ENCODE assay signal across 19 cellular contexts in the genomic region with DNA sequence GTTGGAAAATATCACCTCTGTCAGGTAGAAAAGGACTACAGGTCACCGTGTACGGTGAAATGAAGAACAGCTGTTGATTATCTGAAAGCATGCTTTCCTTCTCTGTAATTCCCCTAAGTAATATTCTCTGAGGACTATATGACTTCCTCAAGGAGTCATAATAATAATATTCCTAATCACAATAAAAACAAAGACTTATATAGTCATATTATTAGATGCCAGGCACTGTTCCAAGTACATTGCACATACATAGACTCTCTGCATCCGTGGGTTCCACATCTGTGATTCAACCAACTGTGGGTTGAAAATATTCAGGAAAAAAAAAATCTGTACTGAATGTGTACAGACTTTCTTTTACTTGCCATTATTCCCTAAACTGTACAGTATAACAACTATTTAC.
A peak's percentile ranks its signal among the peaks of the same experiment; 100 is the strongest.
DNase-seq lines count a peak whose midpoint lies in the region; ATAC-seq and TF ChIP-seq lines count a peak whose summit lies in the region.
"Had no signal": no experiment of that assay in that cellular context is flagged by ENCODE, and none has a peak within 500 bp of the region (broad histone marks: within the 10 kb centered on the region; RNA-seq: fewer than 3 reads in every experiment).

No MANE protein-coding gene starts in this region.

- H3K4me3 ChIP-seq in AG04450 (ENCODE audit: low read depth, low read length) (no peak overlapping the region), Karpas-422 (ENCODE audit: low read length) (0 out of 2 replicates have a peak overlapping the region, but pooled peaks have one; percentile 38), mammary epithelial cell (replicated peaks in 1 of 3; ENCODE audit: insufficient read depth in 1 of 3, low read depth in 2 of 3, low read length in 3 of 3) (no peak overlapping the region)
- H3K4me3 ChIP-seq: body of pancreas, heart right ventricle, K562, left lung, right atrium auricular region, upper lobe of left lung had no signal

- H3K27ac ChIP-seq in AG04450 (ENCODE audit: low read depth, low read length) (no peak overlapping the region), Karpas-422 (ENCODE audit: low read length) (no peak overlapping the region), mammary epithelial cell (ENCODE audit: insufficient read depth, low read depth, low read length) (no peak overlapping the region)
- H3K27ac ChIP-seq: body of pancreas, heart right ventricle, left lung, right atrium auricular region, upper lobe of left lung had no signal

- H3K9ac ChIP-seq in Karpas-422 (ENCODE audit: low read length) (no peak overlapping the region), mammary epithelial cell (ENCODE audit: insufficient read depth, low read length) (no peak overlapping the region)

- no peaks in the 10 kb centered on the region for H3K9me2 ChIP-seq in Karpas-422 (replicated peaks; ENCODE audit: insufficient read depth, low read length)

- CTCF ChIA-PET in AG04450 (lab: Charles Lee) (no interaction called here), mammary epithelial cell (lab: Charles Lee; ENCODE audit: low non-redundant PET) (no interaction called here)

- H3K9me3 ChIP-seq in AG04450 (ENCODE audit: control insufficient read depth, insufficient read depth, low read length) (no peaks in the 10 kb centered on the region; the same call in 1 of the 2 replicates), Karpas-422 (ENCODE audit: low read length) (no peaks in the 10 kb centered on the region), mammary epithelial cell (replicated peaks; ENCODE audit: insufficient read depth, low read length) (no peaks in the 10 kb centered on the region)
- H3K9me3 ChIP-seq: body of pancreas, heart right ventricle, left lung, right atrium auricular region, upper lobe of left lung had no signal

- in situ Hi-C loops in mammary epithelial cell (cut with MboI; ENCODE audit: low sequenced_read_pairs in 2 of 2): no loop called here
- in situ Hi-C loops in GM13976 (cut with MboI; ENCODE audit: low sequenced_read_pairs, unreplicated experiment): no loop called here

- no TSS peak for BruUV-seq in mammary epithelial cell (replicated peaks; lab: Mats Ljungman, UMichigan)

- H4K20me1 ChIP-seq in Karpas-422 (ENCODE audit: insufficient read depth, low read depth, low read length) (no peaks in the 10 kb centered on the region), mammary epithelial cell (ENCODE audit: insufficient read depth, low read length) (no peaks in the 10 kb centered on the region)

- DNase-seq in AG04450 (ENCODE audit: low read depth, low spot score): peak; percentile 83
- no peak for DNase-seq in Karpas-422
- DNase-seq in mammary epithelial cell: peak; percentile 71
- peak; percentile 42 for DNase-seq in kidney tubule cell (ENCODE audit: low spot score)
- no peak for DNase-seq in Right ventricle myocardium superior
- no peak for DNase-seq in DMS 273 (lab: John Stamatoyannopoulos, UW; ENCODE audit: unreplicated experiment)
- no peak for DNase-seq in NCI-H1092 treated with DMSO at 0.1 percent for 48 hours (lab: John Stamatoyannopoulos, UW)
- DNase-seq in GM13976 (ENCODE audit: low spot score): no peak
- DNase-seq: activated CD8-positive, alpha-beta T cell treated with anti-CD3 and anti-CD28 coated beads for 36 hours; body of pancreas; endodermal cell; H9; heart right ventricle; left lung; NCI-H1417; stimulated activated CD4-positive, alpha-beta T cell treated with anti-CD3 and anti-CD28 coated beads, Interleukin-4, amount 100 ng/mL, for 1 hour; upper lobe of left lung had no signal

- no peak for ATAC-seq in Right ventricle myocardium superior (ENCODE audit: poor library complexity)
- ATAC-seq: body of pancreas, heart right ventricle, K562, left lung had no signal

- H3K27me3 ChIP-seq in AG04450 (ENCODE audit: control insufficient read depth, insufficient read depth, low read length): no peaks in the 10 kb centered on the region
- H3K27me3 ChIP-seq in Karpas-422 (ENCODE audit: low read length): no peaks in the 10 kb centered on the region
- no peaks in the 10 kb centered on the region for H3K27me3 ChIP-seq in mammary epithelial cell (ENCODE audit: insufficient read depth, low read length)
- H3K27me3 ChIP-seq: body of pancreas, heart right ventricle, left lung, right atrium auricular region, upper lobe of left lung had no signal

- POLR2A ChIA-PET in AG04450 (lab: Yijun Ruan, JAX): no interaction called here

- TF ChIP-seq CTCF in AG04450 (IDR thresholded peaks at IDR 0.05; ENCODE audit: low read depth, low read length) (no peak), mammary epithelial cell (conservative IDR thresholded peaks at IDR 0.05 in 1 of 2, IDR thresholded peaks at IDR 0.05 in 1 of 2; ENCODE audit: extremely low read depth in 1 of 2, insufficient read depth in 1 of 2, low read depth in 1 of 2, low read length in 2 of 2) (no peak), GM13976 (IDR thresholded peaks at IDR 0.05; ENCODE audit: borderline replicate concordance, control extremely low read depth, extremely low read depth, insufficient read depth, missing control alignments) (no peak)

- H3K36me3 ChIP-seq in Karpas-422 (ENCODE audit: insufficient read depth, low read length) (no peaks in the 10 kb centered on the region), mammary epithelial cell (ENCODE audit: insufficient read depth, low read length) (no peaks in the 10 kb centered on the region)
- H3K36me3 ChIP-seq: heart right ventricle, left lung, right atrium auricular region, upper lobe of left lung had no signal

- 67% methylated on average over 3 of the region's 3 CpGs for WGBS in mammary epithelial cell (ENCODE audit: low coverage, missing lambda C conversion rate)

- H3K79me2 ChIP-seq in Karpas-422 (ENCODE audit: low read length): no peaks in the 10 kb centered on the region
- H3K79me2 ChIP-seq in mammary epithelial cell (ENCODE audit: insufficient read depth, low read length): no peaks in the 10 kb centered on the region

- H2AFZ ChIP-seq in Karpas-422 (ENCODE audit: low read length): no peak overlapping the region
- H2AFZ ChIP-seq in mammary epithelial cell (ENCODE audit: low read depth, low read length): no peak overlapping the region

- no peak overlapping the region for H3K4me2 ChIP-seq in Karpas-422 (ENCODE audit: low read depth, low read length, poor library complexity, severe bottlenecking)
- H3K4me2 ChIP-seq in mammary epithelial cell (ENCODE audit: insufficient read depth, low read depth, low read length): no peak overlapping the region

- intact Hi-C loops in mammary epithelial cell (cut with micrococcal nuclease) (no loop called here), Right ventricle myocardium superior (cut with DNase I) (no loop called here)

- dilution Hi-C loops in mammary epithelial cell (cut with HindIII; ENCODE audit: low sequenced_read_pairs): no loop called here

- H3K4me1 ChIP-seq in Karpas-422 (ENCODE audit: low read length) (peaks cover 32% of the 10 kb centered on the region), mammary epithelial cell (ENCODE audit: insufficient read depth, low read length) (no peaks in the 10 kb centered on the region)
- H3K4me1 ChIP-seq: left lung, right atrium auricular region, upper lobe of left lung had no signal

Comparison
In these comparisons a context has a peak if more than half of its experiments do, and no peak if none do; other contexts are left out.
1. DNase-seq: peak in AG04450 (single experiment), mammary epithelial cell (single experiment) and kidney tubule cell (single experiment); none in Karpas-422 (single experiment), Right ventricle myocardium superior (single experiment), DMS 273 (single experiment), NCI-H1092 treated with DMSO at 0.1 percent for 48 hours (single experiment) and GM13976 (single experiment).